ENCODE assay signal across 28 cellular contexts in the genomic region with DNA sequence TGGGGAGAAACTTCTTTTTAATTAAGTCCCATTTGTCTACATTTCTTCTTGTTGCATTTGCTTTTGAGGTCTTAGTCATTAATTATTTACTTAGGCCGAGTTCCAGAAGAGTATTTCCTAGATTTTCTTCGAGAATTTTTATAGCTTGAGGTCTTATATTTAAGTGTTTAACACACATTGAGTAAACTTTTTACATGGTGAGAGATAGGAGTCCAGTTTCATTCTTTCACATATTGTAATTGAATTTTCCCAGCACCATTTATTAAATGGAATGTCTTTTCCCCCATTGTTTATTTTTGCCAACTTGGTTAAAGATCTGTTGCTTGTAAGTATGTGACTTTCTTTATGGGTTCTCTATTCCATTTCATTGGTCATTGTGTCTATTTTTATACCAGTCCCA.
"Had no signal": no experiment of that assay in that cellular context is flagged by ENCODE, and none has a peak within 500 bp of the region (broad histone marks: within the 10 kb centered on the region; RNA-seq: fewer than 3 reads in every experiment).

No MANE protein-coding gene starts in this region.

- ATAC-seq: activated CD8-positive, alpha-beta memory T cell treated with anti-CD3 and anti-CD28 coated beads, Interleukin-2, amount 10 ng/mL, durations not matched to agents 7 days and 5 days; activated CD8-positive, alpha-beta T cell treated with anti-CD3 and anti-CD28 coated beads for 36 hours; activated naive CD8-positive, alpha-beta T cell treated with anti-CD3 and anti-CD28 coated beads, Interleukin-2, amount 50 U/mL, for 24 hours; left cardiac atrium; left ventricle myocardium superior; stimulated activated effector memory CD8-positive, alpha-beta T cell treated with anti-CD3 and anti-CD28 coated beads, Interleukin-12 subunit alpha, Interleukin-12 subunit beta, amount 100 ng/mL, for 72 hours; T-helper 17 cell; WTC11 had no signal

- H3K27ac Mint-ChIP-seq: activated CD8-positive, alpha-beta memory T cell treated with anti-CD3 and anti-CD28 coated beads, Interleukin-2, amount 10 ng/mL, durations not matched to agents 7 days and 5 days; activated CD8-positive, alpha-beta T cell treated with anti-CD3 and anti-CD28 coated beads for 36 hours; activated naive CD4-positive, alpha-beta T cell treated with anti-CD3 and anti-CD28 coated beads, Interleukin-2, amount 50 U/mL, for 24 hours; activated naive CD8-positive, alpha-beta T cell treated with anti-CD3 and anti-CD28 coated beads, Interleukin-2, amount 50 U/mL, for 24 hours; activated T-helper 2 cell treated with anti-CD3 and anti-CD28 coated beads, Interferon-gamma antibody, Interleukin-2, Interleukin-4, amounts not matched to agents 10 μg/mL and 5 μg/mL and 100 μg/mL, durations not matched to agents 14 hours and 24 hours and 36 hours; endodermal cell; nephron; stimulated activated effector memory CD8-positive, alpha-beta T cell treated with anti-CD3 and anti-CD28 coated beads, Interleukin-12 subunit alpha, Interleukin-12 subunit beta, amount 100 ng/mL, for 72 hours; stimulated activated naive CD8-positive, alpha-beta T cell treated with anti-CD3 and anti-CD28 coated beads, Interleukin-15, Interleukin-2, amounts not matched to agents 100 ng/mL and 50 ng/mL, for 24 hours; T-helper 17 cell; WTC11 had no signal

- H3K4me1 Mint-ChIP-seq: activated CD8-positive, alpha-beta memory T cell treated with anti-CD3 and anti-CD28 coated beads, Interleukin-2, amount 10 ng/mL, durations not matched to agents 7 days and 5 days; activated naive CD4-positive, alpha-beta T cell treated with anti-CD3 and anti-CD28 coated beads, Interleukin-2, amount 50 U/mL, for 24 hours; activated naive CD8-positive, alpha-beta T cell treated with anti-CD3 and anti-CD28 coated beads, Interleukin-2, amount 50 U/mL, for 24 hours; nephron; stimulated activated effector memory CD8-positive, alpha-beta T cell treated with anti-CD3 and anti-CD28 coated beads, Interleukin-12 subunit alpha, Interleukin-12 subunit beta, amount 100 ng/mL, for 72 hours; T-helper 17 cell; WTC11 had no signal

- DNase-seq: activated CD4-positive, alpha-beta T cell treated with anti-CD3 and anti-CD28 coated beads for 1 hour; activated CD4-positive, alpha-beta T cell treated with anti-CD3 and anti-CD28 coated beads, Interleukin-2, amount 50 U/mL, for 1 hour; activated CD8-positive, alpha-beta memory T cell treated with anti-CD3 and anti-CD28 coated beads, Interleukin-2, amount 10 ng/mL, durations not matched to agents 7 days and 5 days; activated CD8-positive, alpha-beta T cell treated with anti-CD3 and anti-CD28 coated beads for 36 hours; activated naive CD8-positive, alpha-beta T cell treated with anti-CD3 and anti-CD28 coated beads, Interleukin-2, amount 50 U/mL, for 24 hours; activated T-cell treated with anti-CD3 and anti-CD28 coated beads, Interleukin-2, amount 50 U/mL, for 48 hours; amygdala; cerebellar nuclear complex; endodermal cell; esophagus squamous epithelium; glutamatergic neuron; islet precursor cell; left cardiac atrium; left ventricle myocardium superior; sigmoid colon; small intestine; stimulated activated CD4-positive, alpha-beta T cell treated with anti-CD3 and anti-CD28 coated beads, Interleukin-4, amount 100 ng/mL, for 24 hours; T-helper 17 cell; upper lobe of left lung had no signal

- H3K27me3 Mint-ChIP-seq: activated CD8-positive, alpha-beta memory T cell treated with anti-CD3 and anti-CD28 coated beads, Interleukin-2, amount 10 ng/mL, durations not matched to agents 7 days and 5 days; activated CD8-positive, alpha-beta T cell treated with anti-CD3 and anti-CD28 coated beads for 36 hours; activated naive CD4-positive, alpha-beta T cell treated with anti-CD3 and anti-CD28 coated beads, Interleukin-2, amount 50 U/mL, for 24 hours; activated naive CD8-positive, alpha-beta T cell treated with anti-CD3 and anti-CD28 coated beads, Interleukin-2, amount 50 U/mL, for 24 hours; stimulated activated naive CD8-positive, alpha-beta T cell treated with anti-CD3 and anti-CD28 coated beads, Interleukin-15, Interleukin-2, amounts not matched to agents 100 ng/mL and 50 ng/mL, for 24 hours; T-helper 17 cell had no signal

- H3K36me3 ChIP-seq: cardiac muscle cell, esophagus squamous epithelium, prostate gland, sigmoid colon, upper lobe of left lung had no signal

- H3K4me3 Mint-ChIP-seq: activated CD8-positive, alpha-beta memory T cell treated with anti-CD3 and anti-CD28 coated beads, Interleukin-2, amount 10 ng/mL, durations not matched to agents 7 days and 5 days; activated CD8-positive, alpha-beta T cell treated with anti-CD3 and anti-CD28 coated beads for 36 hours; activated naive CD4-positive, alpha-beta T cell treated with anti-CD3 and anti-CD28 coated beads, Interleukin-2, amount 50 U/mL, for 24 hours; activated naive CD8-positive, alpha-beta T cell treated with anti-CD3 and anti-CD28 coated beads, Interleukin-2, amount 50 U/mL, for 24 hours; endodermal cell; nephron; stimulated activated effector memory CD8-positive, alpha-beta T cell treated with anti-CD3 and anti-CD28 coated beads, Interleukin-12 subunit alpha, Interleukin-12 subunit beta, amount 100 ng/mL, for 72 hours; stimulated activated naive CD8-positive, alpha-beta T cell treated with anti-CD3 and anti-CD28 coated beads, Interleukin-15, Interleukin-2, amounts not matched to agents 100 ng/mL and 50 ng/mL, for 24 hours; T-helper 17 cell; WTC11 had no signal

- H3K36me3 Mint-ChIP-seq: activated CD8-positive, alpha-beta memory T cell treated with anti-CD3 and anti-CD28 coated beads, Interleukin-2, amount 10 ng/mL, durations not matched to agents 7 days and 5 days; activated naive CD4-positive, alpha-beta T cell treated with anti-CD3 and anti-CD28 coated beads, Interleukin-2, amount 50 U/mL, for 24 hours; stimulated activated effector memory CD8-positive, alpha-beta T cell treated with anti-CD3 and anti-CD28 coated beads, Interleukin-12 subunit alpha, Interleukin-12 subunit beta, amount 100 ng/mL, for 72 hours had no signal

- H3K27me3 ChIP-seq: cardiac muscle cell, esophagus squamous epithelium, sigmoid colon, upper lobe of left lung had no signal

- H3K4me3 ChIP-seq: cardiac muscle cell, esophagus squamous epithelium, prostate gland, sigmoid colon, upper lobe of left lung had no signal

- FAIRE-seq: frontal cortex, small intestine had no signal
